Comparison of ENCODE assay signal across 21 cellular contexts in the genomic region with DNA sequence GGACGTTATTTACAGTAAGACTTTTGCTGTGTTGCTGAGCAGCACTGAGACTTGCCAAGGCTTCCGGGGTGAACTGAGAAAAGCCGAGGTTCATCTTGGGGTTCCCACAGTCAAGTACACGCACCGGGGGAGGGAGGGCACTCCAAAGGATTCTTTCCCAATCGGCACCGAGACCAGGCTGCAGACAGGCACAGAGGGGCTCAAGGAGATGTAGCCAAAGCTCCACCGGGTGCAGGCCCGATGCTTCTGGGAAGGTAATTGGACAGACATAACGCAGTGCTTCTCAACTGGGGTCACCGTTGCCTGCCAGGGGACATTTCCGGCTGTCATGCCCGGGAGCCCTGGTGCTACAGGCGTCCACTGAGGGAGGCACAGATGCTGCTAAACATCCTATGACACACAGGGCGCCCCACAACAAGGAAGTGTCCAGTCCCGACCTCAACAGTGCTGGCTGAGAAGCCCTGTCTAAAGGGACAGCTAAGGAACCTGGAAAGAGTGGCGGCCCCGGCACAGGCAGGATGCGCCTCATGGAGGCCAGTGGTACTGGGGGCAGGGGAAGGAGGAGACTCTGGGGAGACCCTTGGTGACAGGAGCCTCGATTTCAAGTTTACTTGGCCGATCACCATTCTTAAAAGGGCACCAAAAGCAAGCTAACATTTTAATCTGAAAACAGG.
"Had no signal": no experiment of that assay in that cellular context is flagged by ENCODE, and none has a peak within 500 bp of the region (broad histone marks: within the 10 kb centered on the region; RNA-seq: fewer than 3 reads in every experiment).

No MANE protein-coding gene starts in this region.

- H3K9me3 ChIP-seq: MG63 had no signal

- H3K9me3 Mint-ChIP-seq: activated naive CD8-positive, alpha-beta T cell treated with anti-CD3 and anti-CD28 coated beads for 36 hours; activated T-cell treated with anti-CD3 and anti-CD28 coated beads, Interleukin-2, amount 50 U/mL, for 72 hours; activated T-helper 2 cell treated with anti-CD3 and anti-CD28 coated beads, Interferon-gamma antibody, Interleukin-2, Interleukin-4, amounts not matched to agents 10 μg/mL and 5 μg/mL and 100 μg/mL, durations not matched to agents 14 hours and 24 hours and 36 hours; T-cell had no signal

- DNase-seq: activated CD4-positive, alpha-beta memory T cell treated with anti-CD3 and anti-CD28 coated beads, Interleukin-2, amount 10 ng/mL, durations not matched to agents 7 days and 5 days; activated CD4-positive, alpha-beta T cell treated with anti-CD3 and anti-CD28 coated beads, Interleukin-2, amount 10 ng/mL, durations not matched to agents 7 days and 5 days; activated CD4-positive, CD25-positive, alpha-beta regulatory T cell; activated gamma-delta T cell treated with Interleukin-2 at 50 U/mL for 16 hours; activated naive CD4-positive, alpha-beta T cell treated with anti-CD3 and anti-CD28 coated beads, Interleukin-2, amount 10 ng/mL, durations not matched to agents 7 days and 5 days; activated naive CD8-positive, alpha-beta T cell treated with anti-CD3 and anti-CD28 coated beads for 36 hours; activated T-cell treated with anti-CD3 and anti-CD28 coated beads, Interleukin-2, amount 50 U/mL, for 72 hours; brain microvascular endothelial cell; MG63; MV-4-11; NCI-H1092 treated with DMSO at 0.1 percent for 48 hours; NCI-H1436; NCI-H1694 treated with DMSO at 0.1 percent for 48 hours; NCI-H2029 treated with DMSO at 0.1 percent for 48 hours; NCI-H446; NCI-H524 had no signal

- H3K4me3 ChIP-seq: cardiac muscle cell, MG63, SK-N-MC had no signal

- H3K4me3 Mint-ChIP-seq: activated CD4-positive, alpha-beta memory T cell treated with anti-CD3 and anti-CD28 coated beads, Interleukin-2, amount 10 ng/mL, durations not matched to agents 7 days and 5 days; activated CD4-positive, alpha-beta T cell treated with anti-CD3 and anti-CD28 coated beads, Interleukin-2, amount 10 ng/mL, durations not matched to agents 7 days and 5 days; activated naive CD4-positive, alpha-beta T cell treated with anti-CD3 and anti-CD28 coated beads, Interleukin-2, amount 10 ng/mL, durations not matched to agents 7 days and 5 days; activated naive CD8-positive, alpha-beta T cell treated with anti-CD3 and anti-CD28 coated beads for 36 hours; activated T-cell treated with anti-CD3 and anti-CD28 coated beads, Interleukin-2, amount 50 U/mL, for 72 hours; T-cell had no signal

- H3K27ac Mint-ChIP-seq: activated CD4-positive, alpha-beta memory T cell treated with anti-CD3 and anti-CD28 coated beads, Interleukin-2, amount 10 ng/mL, durations not matched to agents 7 days and 5 days; activated CD4-positive, alpha-beta T cell treated with anti-CD3 and anti-CD28 coated beads, Interleukin-2, amount 10 ng/mL, durations not matched to agents 7 days and 5 days; activated naive CD4-positive, alpha-beta T cell treated with anti-CD3 and anti-CD28 coated beads, Interleukin-2, amount 10 ng/mL, durations not matched to agents 7 days and 5 days; activated naive CD8-positive, alpha-beta T cell treated with anti-CD3 and anti-CD28 coated beads for 36 hours; activated T-cell treated with anti-CD3 and anti-CD28 coated beads, Interleukin-2, amount 50 U/mL, for 72 hours; activated T-helper 2 cell treated with anti-CD3 and anti-CD28 coated beads, Interferon-gamma antibody, Interleukin-2, Interleukin-4, amounts not matched to agents 10 μg/mL and 5 μg/mL and 100 μg/mL, durations not matched to agents 14 hours and 24 hours and 36 hours; T-cell had no signal

- H3K36me3 ChIP-seq: brain microvascular endothelial cell, cardiac muscle cell, MG63 had no signal

- ATAC-seq: activated T-cell treated with anti-CD3 and anti-CD28 coated beads, Interleukin-2, amount 50 U/mL, for 72 hours; T-cell had no signal

- H3K27ac ChIP-seq: brain microvascular endothelial cell, cardiac muscle cell, SK-N-MC, VCaP had no signal

- H3K27me3 ChIP-seq: brain microvascular endothelial cell, cardiac muscle cell, MG63 had no signal

- H3K27me3 Mint-ChIP-seq: activated CD4-positive, alpha-beta memory T cell treated with anti-CD3 and anti-CD28 coated beads, Interleukin-2, amount 10 ng/mL, durations not matched to agents 7 days and 5 days; activated CD4-positive, alpha-beta T cell treated with anti-CD3 and anti-CD28 coated beads, Interleukin-2, amount 10 ng/mL, durations not matched to agents 7 days and 5 days; activated naive CD4-positive, alpha-beta T cell treated with anti-CD3 and anti-CD28 coated beads, Interleukin-2, amount 10 ng/mL, durations not matched to agents 7 days and 5 days; activated naive CD8-positive, alpha-beta T cell treated with anti-CD3 and anti-CD28 coated beads for 36 hours; T-cell had no signal
